Comparison of ENCODE assay signal across 8 cellular contexts in genomic region chr12:69239286-69239921, GRCh38. TPM values are rescaled to one million over a fixed set of nuclear protein-coding genes. Genes with fewer than 3 reads are reported as not detected.
DNase-seq lines count a peak whose midpoint lies in the region; ATAC-seq and TF ChIP-seq lines count a peak whose summit lies in the region.

Gene CPSF6, plus strand, starts transcription at chr12:69239569. Its CDS starts 78 bp downstream, at chr12:69239647.

- ATAC-seq in GM18517 (IDR thresholded peaks at IDR 0.05; ENCODE audit: unreplicated experiment) (peak; percentile 85), HG03039 (IDR thresholded peaks at IDR 0.05; ENCODE audit: unreplicated experiment) (peak; percentile 95), aorta (ENCODE audit: low FRiP score) (peak; percentile 99)

- in situ Hi-C loops in astrocyte of the cerebellum (cut with HindIII; ENCODE audit: low sequenced_read_pairs): no loop called here

- H3K36me3 ChIP-seq in aorta (ENCODE audit: control insufficient read depth in 1 of 2, insufficient read depth in 2 of 2, low read length in 1 of 2): no peaks in the 10 kb centered on the region

- peak within 1 kb of the TSS; percentile 88 to 91 for H3K27ac ChIP-seq in aorta (ENCODE audit: low read depth in 1 of 2, low read length in 2 of 2)

- intact Hi-C loops in aorta (cut with DNase I): no loop called here

- H3K4me3 ChIP-seq in astrocyte of the cerebellum (ENCODE audit: low read depth, low read length): peak within 1 kb of the TSS; percentile 91
- peak within 1 kb of the TSS; percentile 86 to 99 for H3K4me3 ChIP-seq in aorta (ENCODE audit: low read length in 2 of 2)

- peaks cover 0 to 2% of the 10 kb centered on the region in 2 donors for H3K4me1 ChIP-seq in aorta (ENCODE audit: control insufficient read depth in 1 of 2, insufficient read depth in 2 of 2, low read length in 2 of 2)

- no peaks in the 10 kb centered on the region for H3K27me3 ChIP-seq in aorta (ENCODE audit: control insufficient read depth in 1 of 2, insufficient read depth in 2 of 2, low read length in 1 of 2)

- 1% methylated on average over 32 to 78 of the region's 78 CpGs for WGBS in aorta, 2 donors

- H3K9me3 ChIP-seq in aorta (ENCODE audit: control insufficient read depth, low read length): no peaks in the 10 kb centered on the region

- no peak for TF ChIP-seq CTCF in astrocyte of the cerebellum (IDR thresholded peaks at IDR 0.05; ENCODE audit: low read depth, low read length, missing control alignments)

- DNase-seq in NCI-H2081 (lab: John Stamatoyannopoulos, UW) (peak; percentile 94 to 97), T-helper 9 cell (peak; percentile 97), astrocyte of the cerebellum (ENCODE audit: low read depth) (peak; percentile 68), hepatic stellate cell (ENCODE audit: low spot score) (peak; percentile 87), renal cortical epithelial cell (ENCODE audit: low read depth) (peak; percentile 68), aorta (peak; percentile 98 to 99)

RNA-seq across cellular contexts. Expression of gene CPSF6, which starts in this region (rescaled TPM):
- 15.5 and 30.2 TPM in 2 replicates for total RNA-seq in renal cortical epithelial cell
- 10 to 100 TPM; 54.8 to 64.3 TPM for total RNA-seq in aorta
- polyA plus RNA-seq in aorta: 10 to 100 TPM; 16.8 to 17.7 TPM

Comparison
In these comparisons a context has a peak if more than half of its experiments do, and no peak if none do; other contexts are left out.
1. Peak in every context shown above with its lines: DNase-seq, ATAC-seq, H3K4me3 ChIP-seq and H3K27ac ChIP-seq.